ENCODE assay signal across 1 cellular context in genomic region chr5:141050622-141051525, GRCh38.
TF ChIP-seq lines count a peak whose summit lies in the region.

TSS of gene PCDHB1 (plus strand) at chr5:141051374. CDS start at chr5:141051471, 97 bp downstream.

TF ChIP-seq in GM23338, 12 proteins besides CTCF, POLR2A, EP300 and RAD21 (continued from another document):
- TF ChIP-seq ZNF462 (CRISPR knock-in tag; IDR thresholded peaks at IDR 0.05), result no peak
- no peak for TF ChIP-seq CREB1 (CRISPR knock-in tag; IDR thresholded peaks at IDR 0.05; ENCODE audit: low read depth)
- no peak for TF ChIP-seq ZNF114 (CRISPR knock-in tag; IDR thresholded peaks at IDR 0.05)
- TF ChIP-seq JUNB (IDR thresholded peaks at IDR 0.05; ENCODE audit: unreplicated experiment), result no peak
- no peak for TF ChIP-seq EZH2phosphoT487 (IDR thresholded peaks at IDR 0.05; ENCODE audit: unreplicated experiment)
- no peak for TF ChIP-seq ZNF331 (CRISPR knock-in tag; IDR thresholded peaks at IDR 0.05; ENCODE audit: low read depth)
- no peak for TF ChIP-seq NANOG (IDR thresholded peaks at IDR 0.05; ENCODE audit: borderline replicate concordance)
- TF ChIP-seq STAT1 (IDR thresholded peaks at IDR 0.05; ENCODE audit: unreplicated experiment), result no peak
- TF ChIP-seq REST (IDR thresholded peaks at IDR 0.05; ENCODE audit: unreplicated experiment), result no peak
- no peak for TF ChIP-seq EZH2 (IDR thresholded peaks at IDR 0.05; ENCODE audit: low read depth, unreplicated experiment)
TF ChIP-seq in GM23338: peak in this region for 0.
